ENCODE assay signal across 1 cellular context in the genomic region with DNA sequence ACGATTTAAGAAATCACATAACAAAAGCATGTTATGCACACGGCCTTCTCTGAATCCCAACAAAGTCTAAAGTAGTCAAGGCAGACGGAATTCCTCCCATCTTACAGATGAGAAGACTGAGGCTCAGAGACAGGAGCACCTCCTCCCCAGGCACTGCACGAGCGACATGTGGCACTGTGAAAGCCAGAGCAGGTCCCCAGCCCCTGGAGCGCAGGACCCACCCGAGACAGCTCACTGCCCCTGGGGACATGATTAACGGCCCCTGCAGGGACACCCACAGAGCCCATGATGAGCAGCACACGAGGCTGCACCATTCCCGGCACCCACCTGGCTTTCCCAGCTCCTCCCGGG.
TF ChIP-seq lines count a peak whose summit lies in the region.

No MANE protein-coding gene starts in this region.

TF ChIP-seq in GM23338, 12 proteins besides CTCF, POLR2A, EP300 and RAD21 (continued from another document):
- TF ChIP-seq, protein P1, sequence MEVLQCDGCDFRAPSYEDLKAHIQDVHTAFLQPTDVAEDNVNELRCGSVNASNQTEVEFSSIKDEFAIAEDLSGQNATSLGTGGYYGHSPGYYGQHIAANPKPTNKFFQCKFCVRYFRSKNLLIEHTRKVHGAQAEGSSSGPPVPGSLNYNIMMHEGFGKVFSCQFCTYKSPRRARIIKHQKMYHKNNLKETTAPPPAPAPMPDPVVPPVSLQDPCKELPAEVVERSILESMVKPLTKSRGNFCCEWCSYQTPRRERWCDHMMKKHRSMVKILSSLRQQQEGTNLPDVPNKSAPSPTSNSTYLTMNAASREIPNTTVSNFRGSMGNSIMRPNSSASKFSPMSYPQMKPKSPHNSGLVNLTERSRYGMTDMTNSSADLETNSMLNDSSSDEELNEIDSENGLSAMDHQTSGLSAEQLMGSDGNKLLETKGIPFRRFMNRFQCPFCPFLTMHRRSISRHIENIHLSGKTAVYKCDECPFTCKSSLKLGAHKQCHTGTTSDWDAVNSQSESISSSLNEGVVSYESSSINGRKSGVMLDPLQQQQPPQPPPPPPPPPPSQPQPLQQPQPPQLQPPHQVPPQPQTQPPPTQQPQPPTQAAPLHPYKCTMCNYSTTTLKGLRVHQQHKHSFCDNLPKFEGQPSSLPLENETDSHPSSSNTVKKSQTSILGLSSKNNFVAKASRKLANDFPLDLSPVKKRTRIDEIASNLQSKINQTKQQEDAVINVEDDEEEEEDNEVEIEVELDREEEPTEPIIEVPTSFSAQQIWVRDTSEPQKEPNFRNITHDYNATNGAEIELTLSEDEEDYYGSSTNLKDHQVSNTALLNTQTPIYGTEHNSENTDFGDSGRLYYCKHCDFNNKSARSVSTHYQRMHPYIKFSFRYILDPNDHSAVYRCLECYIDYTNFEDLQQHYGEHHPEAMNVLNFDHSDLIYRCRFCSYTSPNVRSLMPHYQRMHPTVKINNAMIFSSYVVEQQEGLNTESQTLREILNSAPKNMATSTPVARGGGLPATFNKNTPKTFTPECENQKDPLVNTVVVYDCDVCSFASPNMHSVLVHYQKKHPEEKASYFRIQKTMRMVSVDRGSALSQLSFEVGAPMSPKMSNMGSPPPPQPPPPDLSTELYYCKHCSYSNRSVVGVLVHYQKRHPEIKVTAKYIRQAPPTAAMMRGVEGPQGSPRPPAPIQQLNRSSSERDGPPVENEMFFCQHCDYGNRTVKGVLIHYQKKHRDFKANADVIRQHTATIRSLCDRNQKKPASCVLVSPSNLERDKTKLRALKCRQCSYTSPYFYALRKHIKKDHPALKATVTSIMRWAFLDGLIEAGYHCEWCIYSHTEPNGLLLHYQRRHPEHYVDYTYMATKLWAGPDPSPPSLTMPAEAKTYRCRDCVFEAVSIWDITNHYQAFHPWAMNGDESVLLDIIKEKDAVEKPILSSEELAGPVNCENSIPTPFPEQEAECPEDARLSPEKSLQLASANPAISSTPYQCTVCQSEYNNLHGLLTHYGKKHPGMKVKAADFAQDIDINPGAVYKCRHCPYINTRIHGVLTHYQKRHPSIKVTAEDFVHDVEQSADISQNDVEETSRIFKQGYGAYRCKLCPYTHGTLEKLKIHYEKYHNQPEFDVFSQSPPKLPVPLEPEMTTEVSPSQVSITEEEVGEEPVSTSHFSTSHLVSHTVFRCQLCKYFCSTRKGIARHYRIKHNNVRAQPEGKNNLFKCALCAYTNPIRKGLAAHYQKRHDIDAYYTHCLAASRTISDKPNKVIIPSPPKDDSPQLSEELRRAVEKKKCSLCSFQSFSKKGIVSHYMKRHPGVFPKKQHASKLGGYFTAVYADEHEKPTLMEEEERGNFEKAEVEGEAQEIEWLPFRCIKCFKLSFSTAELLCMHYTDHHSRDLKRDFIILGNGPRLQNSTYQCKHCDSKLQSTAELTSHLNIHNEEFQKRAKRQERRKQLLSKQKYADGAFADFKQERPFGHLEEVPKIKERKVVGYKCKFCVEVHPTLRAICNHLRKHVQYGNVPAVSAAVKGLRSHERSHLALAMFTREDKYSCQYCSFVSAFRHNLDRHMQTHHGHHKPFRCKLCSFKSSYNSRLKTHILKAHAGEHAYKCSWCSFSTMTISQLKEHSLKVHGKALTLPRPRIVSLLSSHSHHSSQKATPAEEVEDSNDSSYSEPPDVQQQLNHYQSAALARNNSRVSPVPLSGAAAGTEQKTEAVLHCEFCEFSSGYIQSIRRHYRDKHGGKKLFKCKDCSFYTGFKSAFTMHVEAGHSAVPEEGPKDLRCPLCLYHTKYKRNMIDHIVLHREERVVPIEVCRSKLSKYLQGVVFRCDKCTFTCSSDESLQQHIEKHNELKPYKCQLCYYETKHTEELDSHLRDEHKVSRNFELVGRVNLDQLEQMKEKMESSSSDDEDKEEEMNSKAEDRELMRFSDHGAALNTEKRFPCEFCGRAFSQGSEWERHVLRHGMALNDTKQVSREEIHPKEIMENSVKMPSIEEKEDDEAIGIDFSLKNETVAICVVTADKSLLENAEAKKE (CRISPR knock-in tag; IDR thresholded peaks at IDR 0.05) = no peak
